In the genomic region with DNA sequence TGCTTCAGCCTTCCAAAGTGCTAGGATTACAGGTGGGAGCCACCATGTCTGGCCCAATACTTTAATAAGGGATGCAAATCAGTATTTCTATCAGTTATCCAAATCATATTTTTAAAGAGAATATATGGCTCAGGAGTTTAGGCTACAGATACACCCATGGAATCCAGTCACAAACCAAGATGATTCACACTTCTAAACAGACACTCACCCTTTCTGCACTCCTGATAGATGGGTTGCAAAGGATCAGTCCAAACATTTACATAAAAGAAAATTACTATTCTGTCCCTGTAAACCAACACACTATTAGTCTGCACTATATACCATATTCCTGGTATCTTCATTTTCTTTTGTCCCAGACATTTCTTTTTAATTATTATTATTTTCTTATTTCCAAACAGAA, we compare ENCODE assay signal across 24 cellular contexts. TPM values are rescaled to one million over a fixed set of nuclear protein-coding genes. Genes with fewer than 3 reads are reported as not detected.
"Had no signal": no experiment of that assay in that cellular context is flagged by ENCODE, and none has a peak within 500 bp of the region (broad histone marks: within the 10 kb centered on the region; RNA-seq: fewer than 3 reads in every experiment).

No MANE protein-coding gene starts in this region.

- H3K9ac ChIP-seq: parathyroid adenoma had no signal

- H3K9me3 ChIP-seq: gastroesophageal sphincter, thyroid gland had no signal

- H2AFZ ChIP-seq: parathyroid adenoma had no signal

- DNase-seq: activated CD4-positive, alpha-beta T cell treated with anti-CD3 and anti-CD28 coated beads, Interleukin-2, amount 10 ng/mL, durations not matched to agents 7 days and 5 days; activated CD4-positive, CD25-positive, alpha-beta regulatory T cell treated with anti-CD3 and anti-CD28 coated beads, Interleukin-2, amount 50 U/mL, for 72 hours; activated CD8-positive, alpha-beta memory T cell treated with anti-CD3 and anti-CD28 coated beads, Interleukin-2, amount 10 ng/mL, durations not matched to agents 7 days and 5 days; activated CD8-positive, alpha-beta T cell treated with anti-CD3 and anti-CD28 coated beads for 36 hours; activated gamma-delta T cell; activated naive CD4-positive, alpha-beta T cell treated with anti-CD3 and anti-CD28 coated beads, Interleukin-2, amount 50 U/mL, for 16 hours; activated naive CD8-positive, alpha-beta T cell treated with anti-CD3 and anti-CD28 coated beads, Interleukin-2, amount 50 U/mL, for 24 hours; activated T-cell treated with anti-CD3 and anti-CD28 coated beads for 4 hours; dermis blood vessel endothelial cell; effector CD8-positive, alpha-beta T cell; head of caudate nucleus; hypothalamus; islet precursor cell; left cardiac atrium; nucleus accumbens; right cardiac atrium; stimulated activated CD4-positive, alpha-beta T cell treated with anti-CD3 and anti-CD28 coated beads, Interleukin-4, amount 100 ng/mL, for 4 hours; substantia nigra; thyroid gland; WERI-Rb-1 had no signal

- H3K27me3 ChIP-seq: gastroesophageal sphincter, thyroid gland had no signal

- H3K27ac ChIP-seq: gastroesophageal sphincter, parathyroid adenoma, thyroid gland, WERI-Rb-1 had no signal

- H3K36me3 ChIP-seq: gastroesophageal sphincter, thyroid gland, WERI-Rb-1 had no signal

- H3K4me3 ChIP-seq: gastroesophageal sphincter, thyroid gland had no signal

RNA-seq across cellular contexts. Expression of gene C10orf62, which starts 41.6 kb away (rescaled TPM):
- total RNA-seq: activated CD4-positive, alpha-beta T cell treated with anti-CD3 and anti-CD28 coated beads, Interleukin-2, amount 10 ng/mL, durations not matched to agents 7 days and 5 days; activated CD8-positive, alpha-beta memory T cell treated with anti-CD3 and anti-CD28 coated beads, Interleukin-2, amount 10 ng/mL, durations not matched to agents 7 days and 5 days; activated CD8-positive, alpha-beta T cell treated with anti-CD3 and anti-CD28 coated beads for 36 hours; gastroesophageal sphincter; pulmonary artery endothelial cell; urinary bladder had no signal
- polyA plus RNA-seq: urinary bladder had no signal

RNA-seq across cellular contexts. Expression of gene HOGA1, which starts 46.9 kb away (rescaled TPM):
- total RNA-seq: activated CD4-positive, alpha-beta T cell treated with anti-CD3 and anti-CD28 coated beads, Interleukin-2, amount 10 ng/mL, durations not matched to agents 7 days and 5 days; activated CD8-positive, alpha-beta memory T cell treated with anti-CD3 and anti-CD28 coated beads, Interleukin-2, amount 10 ng/mL, durations not matched to agents 7 days and 5 days; activated CD8-positive, alpha-beta T cell treated with anti-CD3 and anti-CD28 coated beads for 36 hours had no signal
